8 cellular contexts compared by ENCODE assay signal in genomic region chr20:1946762-1947534, GRCh38. TPM values are rescaled to one million over a fixed set of nuclear protein-coding genes. Genes with fewer than 3 reads are reported as not detected.
DNase-seq lines count a peak whose midpoint lies in the region; ATAC-seq and TF ChIP-seq lines count a peak whose summit lies in the region.

No MANE protein-coding gene starts in this region.

- WGBS in heart left ventricle, 4 donors, result 6 to 11% (median 9%) methylated on average over 30 to 39 of the region's 39 CpGs

- H3K27ac ChIP-seq in heart left ventricle, result peak overlapping the region in 2 of 12 donors; percentile 16 to 91
- no peak overlapping the region for H3K27ac ChIP-seq in osteoblast (ENCODE audit: low read depth, low read length)

- DNase-seq in COLO668 (lab: John Stamatoyannopoulos, UW; ENCODE audit: unreplicated experiment), result peak; percentile 77
- DNase-seq in SKM-1 (lab: John Stamatoyannopoulos, UW; ENCODE audit: unreplicated experiment), result peak; percentile 42
- peak in 2 of 5 donors; percentile 45 to 65 for DNase-seq in heart left ventricle
- no peak for DNase-seq in osteoblast (ENCODE audit: insufficient read length, low spot score, missing footprints)
- no peak for DNase-seq in DMS153 treated with DMSO at 0.1 percent for 48 hours (lab: John Stamatoyannopoulos, UW; ENCODE audit: unreplicated experiment)

- H2AFZ ChIP-seq in osteoblast (ENCODE audit: low read length), result peak overlapping the region; percentile 69

- H3K9me3 ChIP-seq in heart left ventricle, result no peaks in the 10 kb centered on the region
- no peaks in the 10 kb centered on the region for H3K9me3 ChIP-seq in osteoblast (ENCODE audit: low read depth, low read length)

- ATAC-seq in heart left ventricle (peak in 3 of 4 donors; percentile 12 to 39 (median 26)), HG03095 (IDR thresholded peaks at IDR 0.05; ENCODE audit: unreplicated experiment) (no peak), HG03135 (IDR thresholded peaks at IDR 0.05; ENCODE audit: unreplicated experiment) (no peak), HG03196 (IDR thresholded peaks at IDR 0.05; ENCODE audit: unreplicated experiment) (no peak)

- H4K20me1 ChIP-seq in osteoblast (ENCODE audit: insufficient read depth, low read length), result no peaks in the 10 kb centered on the region

- H3K4me2 ChIP-seq in osteoblast (ENCODE audit: insufficient read depth, low read length), result peak overlapping the region; percentile 77

- H3K36me3 ChIP-seq in heart left ventricle (no peaks in the 10 kb centered on the region), osteoblast (ENCODE audit: insufficient read depth, low read length) (no peaks in the 10 kb centered on the region)

- TF ChIP-seq POLR2A in heart left ventricle (IDR thresholded peaks at IDR 0.05), result no peak

- intact Hi-C loops in heart left ventricle (cut with DNase I), result no loop called here

- H3K4me3 ChIP-seq in heart left ventricle, result peak overlapping the region in 11 of 12 donors; percentile 14 to 38 (median 33)
- peak overlapping the region; percentile 51 for H3K4me3 ChIP-seq in osteoblast (ENCODE audit: insufficient read depth, low read length)

- TF ChIP-seq CTCF in heart left ventricle (IDR thresholded peaks at IDR 0.05) (no peak), osteoblast (IDR thresholded peaks at IDR 0.05; ENCODE audit: extremely low read depth, low read depth, low read length) (no peak)

- no peaks in the 10 kb centered on the region for H3K79me2 ChIP-seq in osteoblast (ENCODE audit: insufficient read depth, low read length)

- H3K27me3 ChIP-seq in heart left ventricle, result peaks cover 0 to 11% (median 0%) of the 10 kb centered on the region in 9 donors
- peaks cover 37% of the 10 kb centered on the region for H3K27me3 ChIP-seq in osteoblast (ENCODE audit: insufficient read depth, low read length)

- H3K4me1 ChIP-seq in heart left ventricle, result peaks cover 0 to 69% (median 5%) of the 10 kb centered on the region in 12 donors
- H3K4me1 ChIP-seq in osteoblast (ENCODE audit: insufficient read depth, low read length), result peaks cover 13% of the 10 kb centered on the region

RNA-seq across cellular contexts. Expression of gene PDYN, which starts 46.9 kb away (rescaled TPM):
- total RNA-seq in heart left ventricle (not detected), osteoblast (not detected in 2 replicates)
- not detected for polyA plus RNA-seq in heart left ventricle

RNA-seq across cellular contexts. Expression of gene SIRPA, which starts 51.7 kb away (rescaled TPM):
- total RNA-seq in heart left ventricle, result 10 to 100 TPM; 13.6 to 73.5 (median 28.5) TPM
- 10 to 100 TPM in 1 of 2 donors, 1 to 10 TPM in 1; 8.6 to 46.0 TPM for polyA plus RNA-seq in heart left ventricle
- total RNA-seq in osteoblast, result 13.8 and 15.9 TPM in 2 replicates

Comparison
In these comparisons a context has a peak if more than half of its experiments do, and no peak if none do; other contexts are left out.
1. DNase-seq: peak in COLO668 (single experiment) and SKM-1 (single experiment); none in osteoblast (single experiment) and DMS153 treated with DMSO at 0.1 percent for 48 hours (single experiment).
2. ATAC-seq: peak in heart left ventricle (3 of 4); none in HG03095 (single experiment), HG03135 (single experiment) and HG03196 (single experiment).